In the genomic region with DNA sequence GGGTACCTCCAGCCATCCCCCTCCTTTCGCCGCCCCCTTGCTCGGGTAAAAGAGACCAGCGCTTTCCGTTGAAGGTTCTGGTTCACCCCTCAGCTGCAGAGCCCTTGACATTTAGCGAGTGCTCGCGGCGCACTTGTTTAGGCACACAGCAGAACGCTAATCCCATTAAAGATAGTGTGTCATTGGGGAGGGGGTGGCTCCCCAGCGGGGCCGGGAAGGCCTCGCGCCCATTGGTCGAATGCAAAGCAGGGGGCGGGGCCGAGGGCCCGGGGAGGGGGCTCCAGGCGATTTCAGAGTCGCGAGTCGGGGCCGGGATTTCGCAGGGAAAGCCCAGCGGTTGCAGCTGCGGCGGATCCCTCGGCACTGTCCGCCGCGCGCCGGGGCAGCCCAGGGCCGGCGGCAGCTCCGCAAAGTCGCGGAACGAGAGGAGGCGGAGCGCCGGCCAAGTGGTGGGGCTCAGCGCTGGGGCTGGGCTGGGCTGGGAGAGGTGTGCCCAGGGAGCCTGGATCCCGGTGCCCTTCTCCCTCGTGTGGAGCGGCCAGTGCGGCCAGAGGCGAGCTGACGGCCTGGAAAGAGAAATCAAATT, we compare ENCODE assay signal across 8 cellular contexts.
DNase-seq lines count a peak whose midpoint lies in the region; ATAC-seq lines count a peak whose summit lies in the region.

No MANE protein-coding gene starts in this region.

- H3K27me3 ChIP-seq in H7 (ENCODE audit: control insufficient read depth, insufficient read depth, low read length) (peaks cover 28% of the 10 kb centered on the region), muscle layer of duodenum (ENCODE audit: low read depth, low read length) (peaks cover 5% of the 10 kb centered on the region)

- peak; percentile 44 for ATAC-seq in esophagus mucosa
- ATAC-seq in HG03432 (IDR thresholded peaks at IDR 0.05; ENCODE audit: unreplicated experiment): no peak

- DNase-seq in H7 (peak; percentile 100), RPMI7951 (ENCODE audit: low read depth) (peak; percentile 35), NAMALWA (ENCODE audit: low spot score) (no peak), NCI-H187 treated with DMSO at 0.1 percent for 48 hours (lab: John Stamatoyannopoulos, UW) (no peak), RKO (ENCODE audit: low spot score) (no peak)

- H3K27ac ChIP-seq in muscle layer of duodenum (ENCODE audit: low read length): no peak overlapping the region

- H3K9me3 ChIP-seq in muscle layer of duodenum (ENCODE audit: control insufficient read depth in 1 of 2, low read length in 2 of 2): no peaks in the 10 kb centered on the region

- H3K4me3 ChIP-seq in H7 (ENCODE audit: insufficient read depth, low read depth, low read length) (peak overlapping the region; percentile 58), muscle layer of duodenum (ENCODE audit: low read depth in 1 of 2, low read length in 2 of 2) (peak overlapping the region; percentile 50 to 69)

- H3K4me1 ChIP-seq in muscle layer of duodenum (ENCODE audit: control insufficient read depth in 1 of 2, insufficient read depth in 2 of 2, low read length in 2 of 2): peaks cover 0 to 50% of the 10 kb centered on the region in 2 donors

- H3K36me3 ChIP-seq in H7 (replicated peaks; ENCODE audit: control insufficient read depth, insufficient read depth, low read length) (no peaks in the 10 kb centered on the region), muscle layer of duodenum (ENCODE audit: control insufficient read depth in 1 of 2, insufficient read depth in 2 of 2, low read length in 2 of 2) (no peaks in the 10 kb centered on the region)

Comparison
In these comparisons a context has a peak if more than half of its experiments do, and no peak if none do; other contexts are left out.
1. DNase-seq: peak in H7 (single experiment) and RPMI7951 (single experiment); none in NAMALWA (single experiment), NCI-H187 treated with DMSO at 0.1 percent for 48 hours (single experiment) and RKO (single experiment).